Comparison of ENCODE assay signal across 1 cellular context in the genomic region with DNA sequence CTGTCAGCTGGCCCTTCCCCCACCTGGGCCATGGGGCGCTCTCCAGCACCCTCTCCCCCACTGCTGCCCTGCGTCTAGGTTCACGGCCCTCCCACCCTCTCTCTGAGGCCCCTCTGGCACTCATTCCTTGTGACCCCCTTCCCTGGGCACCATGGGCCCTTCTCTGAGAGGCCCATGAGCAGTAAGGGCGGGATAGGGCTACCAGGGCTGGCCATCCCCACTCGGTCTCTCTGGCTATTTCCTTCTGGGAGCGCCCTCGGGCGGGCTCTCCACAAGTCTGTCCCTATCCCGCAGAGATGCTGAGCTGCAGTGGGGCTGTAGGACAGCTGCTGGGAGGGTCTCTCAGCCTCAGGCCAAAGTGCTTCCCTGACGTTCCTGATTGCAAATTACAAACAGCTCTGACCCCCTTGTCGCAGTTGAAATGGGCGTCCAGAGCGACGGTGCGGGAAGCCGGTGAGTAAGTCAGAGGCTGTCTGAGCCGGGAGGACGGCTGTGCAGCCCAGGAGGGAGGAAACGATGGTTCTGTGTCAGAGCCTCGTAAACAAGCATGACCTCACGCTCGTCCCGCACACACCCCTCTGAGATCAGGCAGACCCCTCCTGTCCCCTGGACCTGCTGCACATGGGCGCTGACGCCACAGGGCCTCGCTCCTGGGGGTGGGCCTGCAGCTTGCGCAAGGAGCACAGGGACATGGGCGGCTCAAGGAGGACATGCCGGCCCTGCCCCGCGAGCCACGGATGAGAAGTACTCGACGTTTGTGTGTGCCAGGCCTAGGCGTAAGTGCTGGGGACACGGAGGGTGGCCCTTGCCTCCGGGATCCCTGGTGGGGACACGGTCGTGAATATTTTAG.
TF ChIP-seq lines count a peak whose summit lies in the region.

No MANE protein-coding gene starts in this region.

TF ChIP-seq in IMR-90, 13 proteins besides CTCF, POLR2A, EP300 and RAD21:
- TF ChIP-seq FOS (IDR thresholded peaks at IDR 0.05; ENCODE audit: low read depth, low read length): no peak
- TF ChIP-seq CEBPB (IDR thresholded peaks at IDR 0.05; ENCODE audit: low read depth, low read length): no peak
- no peak for TF ChIP-seq SMC3 (IDR thresholded peaks at IDR 0.05; ENCODE audit: low read depth, low read length)
